Comparison of ENCODE assay signal across 8 cellular contexts in the genomic region with DNA sequence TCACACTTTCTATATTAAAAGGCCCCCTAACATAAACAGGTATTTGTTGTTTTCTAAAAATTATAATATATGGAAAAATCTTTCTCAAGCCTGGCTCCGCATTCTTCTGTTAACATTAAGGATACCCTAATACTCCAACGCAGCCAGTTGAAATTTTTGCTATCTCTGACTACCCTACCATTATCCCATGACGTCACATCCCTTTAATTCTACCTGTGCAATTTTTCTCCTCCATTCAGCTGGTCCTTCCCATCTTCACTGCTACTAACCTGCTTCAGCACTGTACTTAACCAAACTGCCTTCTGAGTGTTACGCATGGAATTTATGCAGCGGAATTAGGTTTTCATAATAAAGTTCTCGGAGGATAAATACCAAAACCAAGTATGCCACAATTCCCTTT. TPM values are rescaled to one million over a fixed set of nuclear protein-coding genes. Genes with fewer than 3 reads are reported as not detected.
A peak's percentile ranks its signal among the peaks of the same experiment; 100 is the strongest.
DNase-seq lines count a peak whose midpoint lies in the region; ATAC-seq and TF ChIP-seq lines count a peak whose summit lies in the region.

No MANE protein-coding gene starts in this region.

- intact Hi-C loops in stomach (cut with DNase I; ENCODE audit: low total_unique reads) = no loop called here
- intact Hi-C loops in adrenal gland (cut with DNase I) = loop anchor here in 1 of 2 donors (10.0 kb wide), 1 partner anchor 1085 kb away; no protein-coding TSS in a partner anchor

- 74 to 80% (median 77%) methylated on average over 6 of the region's 6 CpGs for WGBS in stomach, 5 donors
- 74 to 80% (median 77%) methylated on average over 6 of the region's 6 CpGs for WGBS in adrenal gland, 4 donors

- TF ChIP-seq EP300 in stomach (IDR thresholded peaks at IDR 0.05) = no peak

- CTCF ChIA-PET in activated CD4-positive, alpha-beta memory T cell treated with anti-CD3 and anti-CD28 coated beads, Interleukin-2, amount 10 ng/mL, durations not matched to agents 7 days and 5 days (lab: Charles Lee) = interaction anchor here (0.8 kb wide), 1 partner anchor 151 kb away, joined by 3 read pairs; no protein-coding TSS in a partner anchor

- H3K27me3 ChIP-seq in stomach (no peaks in the 10 kb centered on the region), adrenal gland (no peaks in the 10 kb centered on the region)

- H3K4me1 Mint-ChIP-seq in T-helper 1 cell treated with Interleukin-12 subunit alpha and Interleukin-12 subunit beta and Interleukin-4 antibody, amounts not matched to agents 30 μg/mL and 1 μg/mL, for 36 hours (ENCODE audit: low read depth) = peaks cover 26% of the 10 kb centered on the region
- H3K4me1 Mint-ChIP-seq in activated CD4-positive, alpha-beta memory T cell treated with anti-CD3 and anti-CD28 coated beads, Interleukin-2, amount 10 ng/mL, durations not matched to agents 7 days and 5 days = peaks cover 45% of the 10 kb centered on the region

- H3K27ac ChIP-seq in stomach = peak overlapping the region in 3 of 5 donors; percentile 81 to 90 (median 88)
- H3K27ac ChIP-seq in adrenal gland = peak overlapping the region in 1 of 5 donors; percentile 82

- H3K4me1 ChIP-seq in stomach = peaks cover 6 to 19% (median 13%) of the 10 kb centered on the region in 4 donors
- H3K4me1 ChIP-seq in adrenal gland (replicated peaks in 1 of 2) = peaks cover 0 to 8% of the 10 kb centered on the region in 2 donors

- peak overlapping the region; percentile 97 for H3K4me3 Mint-ChIP-seq in T-helper 1 cell treated with Interleukin-12 subunit alpha and Interleukin-12 subunit beta and Interleukin-4 antibody, amounts not matched to agents 30 μg/mL and 1 μg/mL, for 36 hours
- peak overlapping the region; percentile 94 for H3K4me3 Mint-ChIP-seq in activated CD4-positive, alpha-beta memory T cell treated with anti-CD3 and anti-CD28 coated beads, Interleukin-2, amount 10 ng/mL, durations not matched to agents 7 days and 5 days

- ATAC-seq in HG02884 (IDR thresholded peaks at IDR 0.05; ENCODE audit: unreplicated experiment) (no peak), HG03354 (IDR thresholded peaks at IDR 0.05; ENCODE audit: poor library complexity, severe bottlenecking, unreplicated experiment) (no peak)

- DNase-seq in T-helper 1 cell (no peak), stomach (no peak), adrenal gland (no peak)
- DNase-seq in activated CD4-positive, alpha-beta memory T cell treated with anti-CD3 and anti-CD28 coated beads, Interleukin-2, amount 10 ng/mL, durations not matched to agents 7 days and 5 days = no peak

- H3K36me3 ChIP-seq in stomach (peaks cover 0 to 22% (median 12%) of the 10 kb centered on the region in 4 donors), adrenal gland (replicated peaks in 1 of 2) (no peaks in the 10 kb centered on the region)

- TF ChIP-seq POLR2A in stomach (IDR thresholded peaks at IDR 0.05) (no peak), adrenal gland (IDR thresholded peaks at IDR 0.05) (no peak)

- no peak for TF ChIP-seq CTCF in stomach (IDR thresholded peaks at IDR 0.05)
- TF ChIP-seq CTCF in adrenal gland (IDR thresholded peaks at IDR 0.05) = no peak

- H3K27ac Mint-ChIP-seq in T-helper 1 cell treated with Interleukin-12 subunit alpha and Interleukin-12 subunit beta and Interleukin-4 antibody, amounts not matched to agents 30 μg/mL and 1 μg/mL, for 36 hours = peak overlapping the region; percentile 97
- peak overlapping the region; percentile 94 for H3K27ac Mint-ChIP-seq in activated CD4-positive, alpha-beta memory T cell treated with anti-CD3 and anti-CD28 coated beads, Interleukin-2, amount 10 ng/mL, durations not matched to agents 7 days and 5 days

- H3K4me3 ChIP-seq in iPS-18c (ENCODE audit: insufficient read depth, low read depth, low read length) (peak overlapping the region; percentile 99), stomach (peak overlapping the region; percentile 68 to 75 (median 72)), adrenal gland (peak overlapping the region in 1 of 4 donors; percentile 66)

- POLR2A ChIA-PET in activated CD4-positive, alpha-beta memory T cell treated with anti-CD3 and anti-CD28 coated beads, Interleukin-2, amount 10 ng/mL, durations not matched to agents 7 days and 5 days (lab: Charles Lee) = interaction anchor here (0.6 to 1.9 kb wide), 7 partner anchors 16 to 249 kb away, joined by 3 to 12 read pairs (median 4); partner anchors contain the start of genes ELF1 and SLC25A15

- H3K9me3 Mint-ChIP-seq in T-helper 1 cell treated with Interleukin-12 subunit alpha and Interleukin-12 subunit beta and Interleukin-4 antibody, amounts not matched to agents 30 μg/mL and 1 μg/mL, for 36 hours = no peaks in the 10 kb centered on the region
- no peaks in the 10 kb centered on the region for H3K9me3 Mint-ChIP-seq in activated CD4-positive, alpha-beta memory T cell treated with anti-CD3 and anti-CD28 coated beads, Interleukin-2, amount 10 ng/mL, durations not matched to agents 7 days and 5 days

- H3K9me3 ChIP-seq in iPS-18c (ENCODE audit: control insufficient read depth, insufficient read depth, low read length) = no peaks in the 10 kb centered on the region
- H3K9me3 ChIP-seq in stomach = no peaks in the 10 kb centered on the region
- H3K9me3 ChIP-seq in adrenal gland (replicated peaks in 1 of 3) = no peaks in the 10 kb centered on the region

- H3K27me3 Mint-ChIP-seq in T-helper 1 cell treated with Interleukin-12 subunit alpha and Interleukin-12 subunit beta and Interleukin-4 antibody, amounts not matched to agents 30 μg/mL and 1 μg/mL, for 36 hours (ENCODE audit: low read depth) = no peaks in the 10 kb centered on the region
- no peaks in the 10 kb centered on the region for H3K27me3 Mint-ChIP-seq in activated CD4-positive, alpha-beta memory T cell treated with anti-CD3 and anti-CD28 coated beads, Interleukin-2, amount 10 ng/mL, durations not matched to agents 7 days and 5 days

- H3K36me3 Mint-ChIP-seq in T-helper 1 cell treated with Interleukin-12 subunit alpha and Interleukin-12 subunit beta and Interleukin-4 antibody, amounts not matched to agents 30 μg/mL and 1 μg/mL, for 36 hours (ENCODE audit: low read depth) = peaks cover 1% of the 10 kb centered on the region
- peaks cover 14% of the 10 kb centered on the region for H3K36me3 Mint-ChIP-seq in activated CD4-positive, alpha-beta memory T cell treated with anti-CD3 and anti-CD28 coated beads, Interleukin-2, amount 10 ng/mL, durations not matched to agents 7 days and 5 days (ENCODE audit: low read depth)

RNA-seq across cellular contexts. Expression of gene MRPS31, which starts 1.0 kb away (rescaled TPM):
- total RNA-seq in activated CD4-positive, alpha-beta memory T cell treated with anti-CD3 and anti-CD28 coated beads, Interleukin-2, amount 10 ng/mL, durations not matched to agents 7 days and 5 days = 10 to 100 TPM; 31.5 to 34.0 TPM
- total RNA-seq in stomach = 10 to 100 TPM in 3 of 5 donors, 1 to 10 TPM in 2; 6.2 to 43.8 (median 26.8) TPM
- 10 to 100 TPM; 20.5 to 31.6 (median 22.9) TPM for polyA plus RNA-seq in stomach
- 10 to 100 TPM; 13.1 to 28.2 (median 20.8) TPM for total RNA-seq in adrenal gland
- 100 to 1,000 TPM in 1 of 3 donors, 10 to 100 TPM in 2; 35.7 to 115 (median 55.1) TPM for polyA plus RNA-seq in adrenal gland

RNA-seq across cellular contexts. Expression of gene SLC25A15, which starts 19.4 kb away (rescaled TPM):
- total RNA-seq in activated CD4-positive, alpha-beta memory T cell treated with anti-CD3 and anti-CD28 coated beads, Interleukin-2, amount 10 ng/mL, durations not matched to agents 7 days and 5 days = 1 to 10 TPM; 8.2 to 9.8 TPM
- total RNA-seq in stomach (10 to 100 TPM in 2 of 5 donors, 1 to 10 TPM in 1, under 1 TPM in 1, not detected in 1; 0.58 to 12.6 (median 10.9) TPM), adrenal gland (1 to 10 TPM; 2.2 to 7.0 (median 4.0) TPM)
- polyA plus RNA-seq in stomach (1 to 10 TPM; 1.2 to 7.3 (median 5.7) TPM), adrenal gland (1 to 10 TPM in 1 of 3 donors, under 1 TPM in 2; 0.32 to 4.6 (median 0.40) TPM)
